In genomic region chr9:94150279-94150828, GRCh38 we compare ENCODE assay signal across 20 cellular contexts.
DNase-seq lines count a peak whose midpoint lies in the region; ATAC-seq and TF ChIP-seq lines count a peak whose summit lies in the region.
"Had no signal": no experiment of that assay in that cellular context is flagged by ENCODE, and none has a peak within 500 bp of the region (broad histone marks: within the 10 kb centered on the region; RNA-seq: fewer than 3 reads in every experiment).

No MANE protein-coding gene starts in this region.

- in situ Hi-C loops in GM23248 (cut with MboI), result no loop called here

- H4K20me1 ChIP-seq in GM23248 (ENCODE audit: insufficient read depth), result no peaks in the 10 kb centered on the region

- H3K4me1 ChIP-seq in GM23248 (ENCODE audit: insufficient read depth) (peaks cover 9% of the 10 kb centered on the region), iPS-20b (ENCODE audit: insufficient read depth, low read length) (peaks cover 23% of the 10 kb centered on the region), parathyroid adenoma (no peaks in the 10 kb centered on the region)
- H3K4me1 ChIP-seq: Peyer's patch, SJCRH30 had no signal

- H3K27ac ChIP-seq in GM23248 (no peak overlapping the region), iPS-20b (ENCODE audit: low read length) (peak overlapping the region; percentile 12), parathyroid adenoma (no peak overlapping the region)
- H3K27ac ChIP-seq: cardiac muscle cell, coronary artery, Peyer's patch, SJCRH30 had no signal

- 97 to 98% methylated on average over 3 of the region's 3 CpGs for WGBS in GM23248 (ENCODE audit: low coverage in 1 of 2, low lambda C conversion rate in 2 of 2, missing lambda C conversion rate in 2 of 2), 2 experiments

- TF ChIP-seq CTCF in parathyroid adenoma (IDR thresholded peaks at IDR 0.05), result no peak

- no peaks in the 10 kb centered on the region for H3K9me2 ChIP-seq in GM23248 (ENCODE audit: insufficient read depth)

- no peaks in the 10 kb centered on the region for H3K36me3 ChIP-seq in GM23248 (ENCODE audit: low read depth)
- no peaks in the 10 kb centered on the region for H3K36me3 ChIP-seq in iPS-20b (ENCODE audit: insufficient read depth, low read depth, low read length)
- H3K36me3 ChIP-seq in parathyroid adenoma (ENCODE audit: control insufficient read depth, insufficient read depth, low read length), result no peaks in the 10 kb centered on the region
- H3K36me3 ChIP-seq: cardiac muscle cell, Peyer's patch, SJCRH30 had no signal

- H2AFZ ChIP-seq in GM23248 (0 out of 2 replicates have a peak overlapping the region, but pooled peaks have one; percentile 57), parathyroid adenoma (peak overlapping the region; percentile 2)

- H3F3A ChIP-seq in GM23248 (ENCODE audit: insufficient read depth), result peaks cover 8% of the 10 kb centered on the region; the same call in 1 of the 2 replicates

- H3K4me3 ChIP-seq in GM23248 (no peak overlapping the region), iPS-20b (ENCODE audit: low read length) (no peak overlapping the region), parathyroid adenoma (ENCODE audit: low read depth, low read length) (no peak overlapping the region)
- H3K4me3 ChIP-seq: cardiac muscle cell, coronary artery, Peyer's patch, SJCRH30 had no signal

- ATAC-seq in GM21825 (IDR thresholded peaks at IDR 0.05; ENCODE audit: unreplicated experiment), result no peak
- ATAC-seq: right cardiac atrium had no signal

- H3K9me3 ChIP-seq in GM23248 (ENCODE audit: low read depth) (no peaks in the 10 kb centered on the region), iPS-20b (ENCODE audit: insufficient read depth, low read depth, low read length) (no peaks in the 10 kb centered on the region), parathyroid adenoma (ENCODE audit: control insufficient read depth, low read length) (no peaks in the 10 kb centered on the region)
- H3K9me3 ChIP-seq: Peyer's patch, SJCRH30 had no signal

- no peak overlapping the region for H3K9ac ChIP-seq in GM23248
- H3K9ac ChIP-seq in iPS-20b (ENCODE audit: low read depth, low read length), result no peak overlapping the region; the same call in 1 of the 2 replicates
- H3K9ac ChIP-seq in parathyroid adenoma, result no peak overlapping the region

- H3K4me2 ChIP-seq in GM23248 (ENCODE audit: unreplicated experiment) (no peak overlapping the region), parathyroid adenoma (ENCODE audit: low read length) (no peak overlapping the region)

- H3K79me2 ChIP-seq in GM23248 (ENCODE audit: insufficient read depth) (no peaks in the 10 kb centered on the region), parathyroid adenoma (no peaks in the 10 kb centered on the region)

- no peak for DNase-seq in GM23248
- peak; percentile 59 for DNase-seq in RPMI7951 (ENCODE audit: low read depth)
- no peak for DNase-seq in NCI-H345 (lab: John Stamatoyannopoulos, UW)
- DNase-seq in cortex of kidney (lab: John Stamatoyannopoulos, UW), result no peak
- DNase-seq: activated CD4-positive, alpha-beta T cell treated with anti-CD3 and anti-CD28 coated beads for 48 hours; activated naive CD4-positive, alpha-beta T cell treated with anti-CD3 and anti-CD28 coated beads, Interleukin-2, amount 50 U/mL, for 16 hours; KBM-7; NCI-H1694; NCI-H524; right cardiac atrium; SJCRH30; stimulated activated CD4-positive, alpha-beta T cell treated with anti-CD3 and anti-CD28 coated beads, Interleukin-12 subunit alpha, Interleukin-12 subunit beta, amount 100 ng/mL, for 4 hours; stimulated activated CD4-positive, alpha-beta T cell treated with anti-CD3 and anti-CD28 coated beads, Interleukin-4, amount 100 ng/mL, for 24 hours; stimulated activated naive CD4-positive, alpha-beta T cell had no signal

- H3K27me3 ChIP-seq in GM23248 (replicated peaks; ENCODE audit: insufficient read depth), result no peaks in the 10 kb centered on the region
- H3K27me3 ChIP-seq in iPS-20b (ENCODE audit: insufficient read depth, low read length), result no peaks in the 10 kb centered on the region
- no peaks in the 10 kb centered on the region for H3K27me3 ChIP-seq in parathyroid adenoma (ENCODE audit: control insufficient read depth, insufficient read depth, low read length)
- H3K27me3 ChIP-seq: cardiac muscle cell, Peyer's patch had no signal
